ENCODE assay signal across 1 cellular context in genomic region chr1:223711838-223712183, GRCh38.
TF ChIP-seq lines count a peak whose summit lies in the region.

No MANE protein-coding gene starts in this region.

TF ChIP-seq in SK-N-SH treated with all-trans-retinoic acid at 6 μM for 48 hours, 23 proteins besides CTCF, POLR2A, EP300 and RAD21 (continued from another document):
- TF ChIP-seq CSRNP3 (CRISPR knock-in tag; IDR thresholded peaks at IDR 0.05), result no peak
- TF ChIP-seq PPARA (CRISPR knock-in tag; IDR thresholded peaks at IDR 0.05; ENCODE audit: borderline replicate concordance), result no peak
- TF ChIP-seq, protein P1, sequence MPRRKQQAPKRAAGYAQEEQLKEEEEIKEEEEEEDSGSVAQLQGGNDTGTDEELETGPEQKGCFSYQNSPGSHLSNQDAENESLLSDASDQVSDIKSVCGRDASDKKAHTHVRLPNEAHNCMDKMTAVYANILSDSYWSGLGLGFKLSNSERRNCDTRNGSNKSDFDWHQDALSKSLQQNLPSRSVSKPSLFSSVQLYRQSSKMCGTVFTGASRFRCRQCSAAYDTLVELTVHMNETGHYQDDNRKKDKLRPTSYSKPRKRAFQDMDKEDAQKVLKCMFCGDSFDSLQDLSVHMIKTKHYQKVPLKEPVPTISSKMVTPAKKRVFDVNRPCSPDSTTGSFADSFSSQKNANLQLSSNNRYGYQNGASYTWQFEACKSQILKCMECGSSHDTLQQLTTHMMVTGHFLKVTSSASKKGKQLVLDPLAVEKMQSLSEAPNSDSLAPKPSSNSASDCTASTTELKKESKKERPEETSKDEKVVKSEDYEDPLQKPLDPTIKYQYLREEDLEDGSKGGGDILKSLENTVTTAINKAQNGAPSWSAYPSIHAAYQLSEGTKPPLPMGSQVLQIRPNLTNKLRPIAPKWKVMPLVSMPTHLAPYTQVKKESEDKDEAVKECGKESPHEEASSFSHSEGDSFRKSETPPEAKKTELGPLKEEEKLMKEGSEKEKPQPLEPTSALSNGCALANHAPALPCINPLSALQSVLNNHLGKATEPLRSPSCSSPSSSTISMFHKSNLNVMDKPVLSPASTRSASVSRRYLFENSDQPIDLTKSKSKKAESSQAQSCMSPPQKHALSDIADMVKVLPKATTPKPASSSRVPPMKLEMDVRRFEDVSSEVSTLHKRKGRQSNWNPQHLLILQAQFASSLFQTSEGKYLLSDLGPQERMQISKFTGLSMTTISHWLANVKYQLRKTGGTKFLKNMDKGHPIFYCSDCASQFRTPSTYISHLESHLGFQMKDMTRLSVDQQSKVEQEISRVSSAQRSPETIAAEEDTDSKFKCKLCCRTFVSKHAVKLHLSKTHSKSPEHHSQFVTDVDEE (CRISPR knock-in tag; IDR thresholded peaks at IDR 0.05), result no peak
- no peak for TF ChIP-seq CSDC2 (CRISPR knock-in tag; IDR thresholded peaks at IDR 0.05)
- no peak for TF ChIP-seq OSR1 (CRISPR knock-in tag; IDR thresholded peaks at IDR 0.05)
- TF ChIP-seq ZNF70 (CRISPR knock-in tag; IDR thresholded peaks at IDR 0.05), result no peak
- no peak for TF ChIP-seq ESRRG (CRISPR knock-in tag; IDR thresholded peaks at IDR 0.05)
- TF ChIP-seq GLIS3 (CRISPR knock-in tag; IDR thresholded peaks at IDR 0.05), result no peak
- no peak for TF ChIP-seq TOX (CRISPR knock-in tag; IDR thresholded peaks at IDR 0.05; ENCODE audit: borderline replicate concordance)
- no peak for TF ChIP-seq TCF4 (CRISPR knock-in tag; IDR thresholded peaks at IDR 0.05; ENCODE audit: borderline replicate concordance)
